Comparison of ENCODE assay signal across 8 cellular contexts in the genomic region with DNA sequence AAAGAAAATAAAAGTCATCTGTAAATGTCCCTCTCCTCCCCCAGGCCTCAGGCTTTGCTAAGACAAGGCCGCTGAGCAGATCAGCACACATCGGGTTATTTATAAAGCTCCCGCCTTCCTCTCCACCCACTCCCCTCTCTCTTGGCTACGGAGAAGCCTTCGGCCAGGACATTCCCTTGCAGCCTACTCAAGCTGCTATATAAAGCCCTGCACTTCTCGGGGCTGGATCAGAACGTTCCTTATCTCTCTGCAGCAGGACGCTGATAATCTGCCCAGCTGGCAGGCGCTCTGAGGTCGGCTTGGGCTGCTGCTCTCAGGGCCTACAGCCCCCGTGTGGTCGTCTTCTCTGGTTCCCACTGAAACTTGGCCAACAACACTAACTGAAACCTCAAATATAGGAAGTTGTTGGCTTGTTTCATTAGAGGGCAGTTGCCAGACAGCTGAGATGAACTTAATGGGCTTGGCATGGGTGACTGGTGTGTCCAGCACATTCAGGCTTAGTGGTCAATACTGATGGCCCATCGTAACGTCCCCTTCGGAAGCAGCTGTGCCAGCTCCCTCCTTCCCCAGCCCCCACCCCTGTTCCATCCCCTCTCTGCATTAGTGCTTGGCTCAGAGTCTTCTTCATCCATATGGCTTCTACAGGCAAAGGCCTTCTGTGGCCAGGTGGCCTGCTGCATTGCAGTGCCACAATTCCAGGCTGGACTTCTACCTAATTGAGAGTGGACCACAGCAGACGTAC.
DNase-seq lines count a peak whose midpoint lies in the region; ATAC-seq and TF ChIP-seq lines count a peak whose summit lies in the region.

No MANE protein-coding gene starts in this region.

- peak; percentile 73 for ATAC-seq in GM19455 (IDR thresholded peaks at IDR 0.05; ENCODE audit: unreplicated experiment)
- peak; percentile 55 for ATAC-seq in HG03457 (IDR thresholded peaks at IDR 0.05; ENCODE audit: unreplicated experiment)
- peak; percentile 93 for ATAC-seq in left ventricle myocardium superior

- DNase-seq in CD1c-positive myeloid dendritic cell (ENCODE audit: extremely low spot score) = peak; percentile 91
- peak; percentile 93 for DNase-seq in left ventricle myocardium superior
- peak; percentile 86 for DNase-seq in skeletal muscle cell (ENCODE audit: low read depth)
- no peak for DNase-seq in NCI-H146 treated with DMSO at 0.1 percent for 48 hours (lab: John Stamatoyannopoulos, UW; ENCODE audit: unreplicated experiment)
- DNase-seq in NCI-H774 (lab: John Stamatoyannopoulos, UW) = no peak

- intact Hi-C loops in left ventricle myocardium superior (cut with micrococcal nuclease) = no loop called here

- H3K4me3 ChIP-seq in WI38 (ENCODE audit: low read depth, low read length) (no peak overlapping the region), skeletal muscle cell (ENCODE audit: low read depth, low read length) (no peak overlapping the region)

- 0 out of 2 replicates have a peak, but pooled peaks have one; percentile 11 for TF ChIP-seq CTCF in WI38 (IDR thresholded peaks at IDR 0.05; ENCODE audit: low read depth, low read length)

Comparison
In these comparisons a context has a peak if more than half of its experiments do, and no peak if none do; other contexts are left out.
1. DNase-seq: peak in CD1c-positive myeloid dendritic cell (single experiment), left ventricle myocardium superior (single experiment) and skeletal muscle cell (single experiment); none in NCI-H146 treated with DMSO at 0.1 percent for 48 hours (single experiment) and NCI-H774 (single experiment).
2. Peak in every context shown above with its lines, with median percentiles within 50 percentile points of each other: ATAC-seq.